Comparison of ENCODE assay signal across 11 cellular contexts in genomic region chr1:154940880-154941228, GRCh38. TPM values are rescaled to one million over a fixed set of nuclear protein-coding genes. Genes with fewer than 3 reads are reported as not detected.
A peak's percentile ranks its signal among the peaks of the same experiment; 100 is the strongest.
DNase-seq lines count a peak whose midpoint lies in the region; ATAC-seq and TF ChIP-seq lines count a peak whose summit lies in the region.
"Had no signal": no experiment of that assay in that cellular context is flagged by ENCODE, and none has a peak within 500 bp of the region (broad histone marks: within the 10 kb centered on the region; RNA-seq: fewer than 3 reads in every experiment).

No MANE protein-coding gene starts in this region.

- no peak for TF ChIP-seq POLR2A in ovary (IDR thresholded peaks at IDR 0.05)

- H3K27ac Mint-ChIP-seq in activated naive CD4-positive, alpha-beta T cell treated with anti-CD3 and anti-CD28 coated beads for 36 hours = peak overlapping the region; percentile 92
- peak overlapping the region; percentile 92 for H3K27ac Mint-ChIP-seq in T-helper 2 cell treated with Interferon-gamma antibody and Interleukin-4, amounts not matched to agents 5 μg/mL and 100 μg/mL, for 36 hours

- no peak for TF ChIP-seq CTCF in ovary (IDR thresholded peaks at IDR 0.05)

- H3K36me3 ChIP-seq in esophagus (ENCODE audit: control insufficient read depth in 2 of 2, insufficient read depth in 2 of 2, low read length in 1 of 2) (peaks cover 0 to 4% of the 10 kb centered on the region in 2 donors), ovary (no peaks in the 10 kb centered on the region)

- TF ChIP-seq EP300 in ovary (IDR thresholded peaks at IDR 0.05) = no peak

- H3K4me1 ChIP-seq in esophagus (ENCODE audit: control insufficient read depth in 2 of 2, insufficient read depth in 2 of 2, low read length in 1 of 2) (peaks cover 8 to 20% of the 10 kb centered on the region in 2 donors), ovary (ENCODE audit: insufficient read depth) (peaks cover 21% of the 10 kb centered on the region)

- no peak overlapping the region for H3K4me3 Mint-ChIP-seq in activated naive CD4-positive, alpha-beta T cell treated with anti-CD3 and anti-CD28 coated beads for 36 hours
- peak overlapping the region; percentile 56 for H3K4me3 Mint-ChIP-seq in T-helper 2 cell treated with Interferon-gamma antibody and Interleukin-4, amounts not matched to agents 5 μg/mL and 100 μg/mL, for 36 hours

- POLR2A ChIA-PET in HEK293T (lab: Yijun Ruan, JAX) = interaction anchor here (0.6 to 1.2 kb wide), 2 partner anchors 33 to 178 kb away, joined by 4 read pairs; no protein-coding TSS in a partner anchor

- no peaks in the 10 kb centered on the region for H3K9me3 Mint-ChIP-seq in activated naive CD4-positive, alpha-beta T cell treated with anti-CD3 and anti-CD28 coated beads for 36 hours
- H3K9me3 Mint-ChIP-seq in T-helper 2 cell treated with Interferon-gamma antibody and Interleukin-4, amounts not matched to agents 5 μg/mL and 100 μg/mL, for 36 hours = no peaks in the 10 kb centered on the region

- no peaks in the 10 kb centered on the region for H3K27me3 Mint-ChIP-seq in activated naive CD4-positive, alpha-beta T cell treated with anti-CD3 and anti-CD28 coated beads for 36 hours (ENCODE audit: low read depth)
- H3K27me3 Mint-ChIP-seq in T-helper 2 cell treated with Interferon-gamma antibody and Interleukin-4, amounts not matched to agents 5 μg/mL and 100 μg/mL, for 36 hours (ENCODE audit: low read depth) = no peaks in the 10 kb centered on the region

- WGBS in esophagus, 2 donors = 75 to 78% methylated on average over 5 of the region's 5 CpGs
- 65 to 72% (median 67%) methylated on average over 5 of the region's 5 CpGs for whole genome bisulfite sequencing in ovary, 3 donors

- H3K4me3 ChIP-seq in esophagus (ENCODE audit: low read depth in 1 of 2, low read length in 2 of 2) = no peak overlapping the region
- H3K4me3 ChIP-seq in ovary = no peak overlapping the region
- H3K4me3 ChIP-seq: upper lobe of left lung had no signal

- H3K9me3 ChIP-seq in esophagus (ENCODE audit: control insufficient read depth in 2 of 2, insufficient read depth in 1 of 2, low read depth in 1 of 2, low read length in 1 of 2) (no peaks in the 10 kb centered on the region), ovary (no peaks in the 10 kb centered on the region)
- H3K9me3 ChIP-seq: upper lobe of left lung had no signal

- H3K4me1 Mint-ChIP-seq in activated naive CD4-positive, alpha-beta T cell treated with anti-CD3 and anti-CD28 coated beads for 36 hours (ENCODE audit: low read depth) = peaks cover 65% of the 10 kb centered on the region
- peaks cover 69% of the 10 kb centered on the region for H3K4me1 Mint-ChIP-seq in T-helper 2 cell treated with Interferon-gamma antibody and Interleukin-4, amounts not matched to agents 5 μg/mL and 100 μg/mL, for 36 hours (ENCODE audit: low read depth)

- H3K27ac ChIP-seq in esophagus (ENCODE audit: low read depth in 2 of 2, low read length in 1 of 2) = peak overlapping the region; percentile 42 to 80
- H3K27ac ChIP-seq in temporal lobe (ENCODE audit: low read depth, low read length) = peak overlapping the region; percentile 14
- peak overlapping the region in 1 of 2 donors; percentile 77 for H3K27ac ChIP-seq in ovary

- peaks cover 3% of the 10 kb centered on the region for H3K36me3 Mint-ChIP-seq in activated naive CD4-positive, alpha-beta T cell treated with anti-CD3 and anti-CD28 coated beads for 36 hours (ENCODE audit: low read depth)
- H3K36me3 Mint-ChIP-seq in T-helper 2 cell treated with Interferon-gamma antibody and Interleukin-4, amounts not matched to agents 5 μg/mL and 100 μg/mL, for 36 hours (ENCODE audit: low read depth) = peaks cover 12% of the 10 kb centered on the region

- intact Hi-C loops in activated naive CD4-positive, alpha-beta T cell treated with anti-CD3 and anti-CD28 coated beads for 36 hours (cut with micrococcal nuclease) = no loop called here
- intact Hi-C loops in ovary (cut with DNase I) = no loop called here

- peak; percentile 55 for DNase-seq in activated naive CD4-positive, alpha-beta T cell treated with anti-CD3 and anti-CD28 coated beads for 36 hours
- no peak for DNase-seq in activated naive CD4-positive, alpha-beta T cell (lab: John Stamatoyannopoulos, UW)
- peak; percentile 41 for DNase-seq in T-helper 2 cell treated with Interferon-gamma antibody and Interleukin-4, amounts not matched to agents 5 μg/mL and 100 μg/mL, for 36 hours (ENCODE audit: low spot score)
- DNase-seq in ovary (no peak), HEK293T (ENCODE audit: extremely low spot score) (no peak)
- DNase-seq: stimulated activated CD4-positive, alpha-beta T cell treated with anti-CD3 and anti-CD28 coated beads, Interleukin-4, amount 100 ng/mL, for 4 hours; SW 1271; upper lobe of left lung had no signal

- no peak for ATAC-seq in HG03457 (IDR thresholded peaks at IDR 0.05; ENCODE audit: unreplicated experiment)

- H3K27me3 ChIP-seq in esophagus (ENCODE audit: control insufficient read depth in 1 of 2, insufficient read depth in 2 of 2, low read length in 2 of 2) (no peaks in the 10 kb centered on the region), ovary (no peaks in the 10 kb centered on the region)
- H3K27me3 ChIP-seq: upper lobe of left lung had no signal

- CTCF ChIA-PET in activated naive CD4-positive, alpha-beta T cell treated with anti-CD3 and anti-CD28 coated beads for 36 hours (lab: Charles Lee) = interaction anchor here (1.3 to 1.4 kb wide), 3 partner anchors 11 to 121 kb away, joined by 3 to 4 read pairs (median 4); no protein-coding TSS in a partner anchor
- CTCF ChIA-PET in HEK293T (lab: Yijun Ruan, JAX) = interaction anchor here (0.6 to 0.9 kb wide), 2 partner anchors 34 to 79 kb away, joined by 3 read pairs; no protein-coding TSS in a partner anchor

TF ChIP-seq in HEK293T, 16 proteins besides CTCF, POLR2A, EP300 and RAD21:
- no peak for TF ChIP-seq FOXK2 (IDR thresholded peaks at IDR 0.05)
- TF ChIP-seq CTBP1 (IDR thresholded peaks at IDR 0.05; ENCODE audit: borderline replicate concordance) = no peak
- no peak for TF ChIP-seq ZNF384 (IDR thresholded peaks at IDR 0.05)
- TF ChIP-seq PKNOX1 (IDR thresholded peaks at IDR 0.05) = no peak
- no peak for TF ChIP-seq BHLHE40 (IDR thresholded peaks at IDR 0.05; ENCODE audit: borderline replicate concordance)
- no peak for TF ChIP-seq NFRKB (IDR thresholded peaks at IDR 0.05)
- TF ChIP-seq TARDBP (IDR thresholded peaks at IDR 0.05) = no peak
- TF ChIP-seq SUZ12 (IDR thresholded peaks at IDR 0.05) = no peak
- no peak for TF ChIP-seq L3MBTL2 (conservative IDR thresholded peaks at IDR 0.05)
- no peak for TF ChIP-seq ELF4 (IDR thresholded peaks at IDR 0.05)
- TF ChIP-seq HDGF (IDR thresholded peaks at IDR 0.05; ENCODE audit: borderline replicate concordance) = no peak
- TF ChIP-seq SP1 (IDR thresholded peaks at IDR 0.05) = no peak
- no peak for TF ChIP-seq FOXA1 (IDR thresholded peaks at IDR 0.05)
- TF ChIP-seq ARNT (IDR thresholded peaks at IDR 0.05) = no peak
- TF ChIP-seq LEF1 (IDR thresholded peaks at IDR 0.05; ENCODE audit: borderline replicate concordance) = no peak
- TF ChIP-seq FOXM1 (IDR thresholded peaks at IDR 0.05; ENCODE audit: borderline replicate concordance) = no peak

RNA-seq across cellular contexts. Expression of gene PMVK, which starts 4.3 kb away (rescaled TPM):
- 10 to 100 TPM; 29.8 to 30.5 TPM for total RNA-seq in activated naive CD4-positive, alpha-beta T cell treated with anti-CD3 and anti-CD28 coated beads for 36 hours
- polyA plus RNA-seq in esophagus (10 to 100 TPM; 29.4 to 68.9 TPM), ovary (10 to 100 TPM; 21.4 to 30.6 TPM)
- total RNA-seq in temporal lobe (13.5 TPM), ovary (10 to 100 TPM in 6 of 7 donors, 1 to 10 TPM in 1; 8.6 to 50.7 (median 35.3) TPM)

RNA-seq across cellular contexts. Expression of gene PBXIP1, which starts 15.0 kb away (rescaled TPM):
- total RNA-seq in activated naive CD4-positive, alpha-beta T cell treated with anti-CD3 and anti-CD28 coated beads for 36 hours = 10 to 100 TPM; 55.3 to 55.5 TPM
- 10 to 100 TPM; 18.3 to 25.7 TPM for polyA plus RNA-seq in esophagus
- 17.2 TPM for total RNA-seq in temporal lobe
- total RNA-seq in ovary = 100 to 1,000 TPM in 6 of 7 donors, 10 to 100 TPM in 1; 78.7 to 170 (median 120) TPM
- 100 to 1,000 TPM; 105 to 151 TPM for polyA plus RNA-seq in ovary

RNA-seq across cellular contexts. Expression of gene PYGO2, which starts 20.7 kb away (rescaled TPM):
- total RNA-seq in activated naive CD4-positive, alpha-beta T cell treated with anti-CD3 and anti-CD28 coated beads for 36 hours = 10 to 100 TPM; 35.6 to 36.3 TPM
- polyA plus RNA-seq in esophagus (10 to 100 TPM; 14.3 to 15.8 TPM), ovary (10 to 100 TPM; 25.0 to 28.8 TPM)
- total RNA-seq in temporal lobe (10.1 TPM), ovary (10 to 100 TPM; 17.2 to 53.0 (median 42.5) TPM)

RNA-seq across cellular contexts. Expression of gene SHC1, which starts 29.7 kb away (rescaled TPM):
- 10 to 100 TPM; 35.5 to 40.8 TPM for total RNA-seq in activated naive CD4-positive, alpha-beta T cell treated with anti-CD3 and anti-CD28 coated beads for 36 hours
- polyA plus RNA-seq in esophagus (10 to 100 TPM; 28.8 to 38.8 TPM), ovary (100 to 1,000 TPM in 1 of 2 donors, 10 to 100 TPM in 1; 56.8 to 161 TPM)
- total RNA-seq in temporal lobe (7.4 TPM), ovary (100 to 1,000 TPM in 1 of 7 donors, 10 to 100 TPM in 6; 36.8 to 183 (median 80.0) TPM)

RNA-seq across cellular contexts. Expression of gene CKS1B, which starts 33.6 kb away (rescaled TPM):
- 100 to 1,000 TPM; 283 to 291 TPM for total RNA-seq in activated naive CD4-positive, alpha-beta T cell treated with anti-CD3 and anti-CD28 coated beads for 36 hours
- polyA plus RNA-seq in esophagus (10 to 100 TPM in 1 of 2 donors, 1 to 10 TPM in 1; 8.9 to 74.3 TPM), ovary (10 to 100 TPM; 41.7 to 55.8 TPM)
- total RNA-seq in temporal lobe (11.8 TPM), ovary (10 to 100 TPM; 12.2 to 29.9 (median 24.8) TPM)

Comparison
In these comparisons a context has a peak if more than half of its experiments do, and no peak if none do; other contexts are left out.
1. DNase-seq: peak in activated naive CD4-positive, alpha-beta T cell treated with anti-CD3 and anti-CD28 coated beads for 36 hours (single experiment) and T-helper 2 cell treated with Interferon-gamma antibody and Interleukin-4, amounts not matched to agents 5 μg/mL and 100 μg/mL, for 36 hours (single experiment); none in activated naive CD4-positive, alpha-beta T cell (0 of 4), ovary (0 of 5) and HEK293T (single experiment).